1 cellular context compared by ENCODE assay signal in the genomic region with DNA sequence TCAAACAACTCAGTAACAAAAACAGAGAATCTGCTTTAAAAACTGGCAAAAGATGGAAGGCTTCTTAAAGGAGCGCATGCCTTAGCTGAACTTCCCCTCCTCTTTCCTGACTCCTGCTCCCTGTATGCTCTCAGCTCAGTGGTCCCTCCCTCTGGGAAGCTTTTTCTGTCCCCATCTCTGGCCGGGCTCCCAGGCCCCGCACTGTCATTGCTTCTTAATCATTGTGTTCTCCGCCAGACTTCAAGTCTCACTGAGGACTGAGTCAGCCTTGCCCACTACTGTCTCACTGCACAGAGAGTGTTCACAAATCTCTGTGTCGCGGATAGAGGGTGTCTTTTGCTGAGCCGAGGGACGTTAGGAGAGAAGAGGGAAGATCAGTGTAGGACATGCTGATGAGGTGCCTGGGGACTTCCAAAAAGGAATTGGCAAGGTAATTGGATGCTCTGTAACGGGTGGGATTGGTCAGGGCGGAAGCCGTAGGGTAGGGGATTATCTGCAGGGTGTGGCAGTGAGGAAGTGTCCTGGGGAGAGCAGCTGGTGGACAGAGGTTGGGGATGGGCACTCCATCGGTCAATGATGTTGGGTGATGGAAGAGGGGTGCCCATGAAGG.
TF ChIP-seq lines count a peak whose summit lies in the region.

No MANE protein-coding gene starts in this region.

TF ChIP-seq in IMR-90, 13 proteins besides CTCF, POLR2A, EP300 and RAD21:
- TF ChIP-seq CEBPB (IDR thresholded peaks at IDR 0.05; ENCODE audit: low read depth, low read length) (no peak), MAFK (IDR thresholded peaks at IDR 0.05; ENCODE audit: low read depth, low read length) (no peak), MXI1 (IDR thresholded peaks at IDR 0.05; ENCODE audit: borderline replicate concordance, low read depth, low read length) (no peak), RCOR1 (IDR thresholded peaks at IDR 0.05; ENCODE audit: insufficient replicate concordance, low read length) (no peak), SMC3 (IDR thresholded peaks at IDR 0.05; ENCODE audit: low read depth, low read length) (no peak), MAZ (IDR thresholded peaks at IDR 0.05; ENCODE audit: borderline replicate concordance, low read depth, low read length) (no peak), CHD1 (IDR thresholded peaks at IDR 0.05; ENCODE audit: low read depth, low read length) (no peak)
- TF ChIP-seq, protein P1, sequence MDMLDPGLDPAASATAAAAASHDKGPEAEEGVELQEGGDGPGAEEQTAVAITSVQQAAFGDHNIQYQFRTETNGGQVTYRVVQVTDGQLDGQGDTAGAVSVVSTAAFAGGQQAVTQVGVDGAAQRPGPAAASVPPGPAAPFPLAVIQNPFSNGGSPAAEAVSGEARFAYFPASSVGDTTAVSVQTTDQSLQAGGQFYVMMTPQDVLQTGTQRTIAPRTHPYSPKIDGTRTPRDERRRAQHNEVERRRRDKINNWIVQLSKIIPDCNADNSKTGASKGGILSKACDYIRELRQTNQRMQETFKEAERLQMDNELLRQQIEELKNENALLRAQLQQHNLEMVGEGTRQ (IDR thresholded peaks at IDR 0.05; ENCODE audit: low read depth, low read length) = no peak
